In genomic region chr1:232393834-232394146, GRCh38 we compare ENCODE assay signal across 9 cellular contexts.
"Had no signal": no experiment of that assay in that cellular context is flagged by ENCODE, and none has a peak within 500 bp of the region (broad histone marks: within the 10 kb centered on the region; RNA-seq: fewer than 3 reads in every experiment).

No MANE protein-coding gene starts in this region.

- FAIRE-seq: HepG2 had no signal

- H3K27ac Mint-ChIP-seq: HFFc6, IgD-negative memory B cell had no signal

- H3K4me1 ChIP-seq: HAP-1 had no signal

- H3K27me3 Mint-ChIP-seq: IgD-negative memory B cell had no signal

- H3K4me1 Mint-ChIP-seq: IgD-negative memory B cell had no signal

- H3K27ac ChIP-seq: HL-60 had no signal

- H3K36me3 Mint-ChIP-seq: IgD-negative memory B cell had no signal

- H3K4me3 ChIP-seq: HAP-1 had no signal

- ATAC-seq: HCT116, HepG2 had no signal

- H3K4me3 Mint-ChIP-seq: HFFc6, IgD-negative memory B cell had no signal

- H3K36me3 ChIP-seq: HAP-1 had no signal

- DNase-seq: GOT3, H7, HFFc6, KBM-7 had no signal
